In genomic region chr13:110330491-110331001, GRCh38 we compare ENCODE assay signal across 13 cellular contexts. TPM values are rescaled to one million over a fixed set of nuclear protein-coding genes. Genes with fewer than 3 reads are reported as not detected.
A peak's percentile ranks its signal among the peaks of the same experiment; 100 is the strongest.
DNase-seq lines count a peak whose midpoint lies in the region; ATAC-seq, FAIRE-seq and TF ChIP-seq lines count a peak whose summit lies in the region.
"Had no signal": no experiment of that assay in that cellular context is flagged by ENCODE, and none has a peak within 500 bp of the region (broad histone marks: within the 10 kb centered on the region; RNA-seq: fewer than 3 reads in every experiment).

No MANE protein-coding gene starts in this region.

- H3K36me3 ChIP-seq in astrocyte (ENCODE audit: insufficient read depth, low read length) (peaks cover 19% of the 10 kb centered on the region), kidney epithelial cell (ENCODE audit: control insufficient read depth, insufficient read depth, low read length) (no peaks in the 10 kb centered on the region), sigmoid colon (no peaks in the 10 kb centered on the region)

- H3K27ac ChIP-seq in astrocyte (ENCODE audit: low read depth, low read length) (peak overlapping the region; percentile 92), sigmoid colon (peak overlapping the region; percentile 88 to 100 (median 94)), RWPE1 (no peak overlapping the region)

- intact Hi-C loops in sigmoid colon (cut with DNase I) = no loop called here

- peak; percentile 20 for FAIRE-seq in astrocyte (lab: Jason Lieb, UNC)

- H3K4me1 ChIP-seq in astrocyte (ENCODE audit: insufficient read depth, low read length) (peaks cover 96% of the 10 kb centered on the region), sigmoid colon (peaks cover 0 to 99% (median 96%) of the 10 kb centered on the region in 4 donors)

- H3K4me3 Mint-ChIP-seq in astrocyte (ENCODE audit: unreplicated experiment) = peak overlapping the region; percentile 48
- H3K4me3 Mint-ChIP-seq: CD4-positive, alpha-beta memory T cell; stimulated activated naive B cell treated with anti-CD40 and anti-IgM and Interleukin-4, amounts not matched to agents 10 μg/mL and 1 μg/mL and 100 μg/mL, for 72 hours had no signal

- peak overlapping the region; percentile 24 for H3K4me3 ChIP-seq in astrocyte (ENCODE audit: insufficient read depth, low read depth, low read length)
- peak overlapping the region; percentile 13 for H3K4me3 ChIP-seq in kidney epithelial cell (ENCODE audit: low read depth, low read length)
- peak overlapping the region in 3 of 4 donors; percentile 19 to 22 (median 20) for H3K4me3 ChIP-seq in sigmoid colon

- no peaks in the 10 kb centered on the region for H3K27me3 ChIP-seq in astrocyte (ENCODE audit: insufficient read depth, low read length)
- no peaks in the 10 kb centered on the region for H3K27me3 ChIP-seq in kidney epithelial cell (ENCODE audit: control insufficient read depth, insufficient read depth, low read length)
- H3K27me3 ChIP-seq in sigmoid colon = no peaks in the 10 kb centered on the region

- H3K27me3 Mint-ChIP-seq in astrocyte (ENCODE audit: low read depth, unreplicated experiment) = no peaks in the 10 kb centered on the region

- no peak overlapping the region for H2AFZ ChIP-seq in astrocyte (ENCODE audit: low read depth, low read length)

- POLR2A ChIA-PET in RWPE1 (lab: Yijun Ruan, JAX; ENCODE audit: low non-redundant PET) = no interaction called here

- peaks cover 45% of the 10 kb centered on the region for H3K36me3 Mint-ChIP-seq in astrocyte (ENCODE audit: low read depth, unreplicated experiment)
- peaks cover 0 to 7% of the 10 kb centered on the region in 2 donors for H3K36me3 Mint-ChIP-seq in activated naive CD4-positive, alpha-beta T cell treated with anti-CD3 and anti-CD28 coated beads, Interleukin-2, amount 50 U/mL, for 72 hours

- ATAC-seq in activated naive CD4-positive, alpha-beta T cell treated with anti-CD3 and anti-CD28 coated beads, Interleukin-2, amount 50 U/mL, for 72 hours = no peak
- ATAC-seq: stimulated activated naive B cell treated with anti-CD40 and anti-IgM and Interleukin-4, amounts not matched to agents 10 μg/mL and 1 μg/mL and 100 μg/mL, for 72 hours had no signal

- H4K20me1 ChIP-seq in astrocyte (ENCODE audit: insufficient read depth, low read length) = no peaks in the 10 kb centered on the region

- peak overlapping the region; percentile 76 for H3K27ac Mint-ChIP-seq in astrocyte (ENCODE audit: unreplicated experiment)
- no peak overlapping the region for H3K27ac Mint-ChIP-seq in activated naive CD4-positive, alpha-beta T cell treated with anti-CD3 and anti-CD28 coated beads, Interleukin-2, amount 50 U/mL, for 72 hours
- H3K27ac Mint-ChIP-seq: CD4-positive, alpha-beta memory T cell; stimulated activated naive B cell treated with anti-CD40 and anti-IgM and Interleukin-4, amounts not matched to agents 10 μg/mL and 1 μg/mL and 100 μg/mL, for 72 hours had no signal

- no peak for TF ChIP-seq POLR2A in sigmoid colon (IDR thresholded peaks at IDR 0.05)

- peak; percentile 84 for DNase-seq in EL
- peak; percentile 81 for DNase-seq in astrocyte (ENCODE audit: low read depth)
- DNase-seq in kidney epithelial cell (ENCODE audit: low read depth) = no peak
- DNase-seq in sigmoid colon = peak; percentile 66
- no peak for DNase-seq in activated naive CD4-positive, alpha-beta T cell treated with anti-CD3 and anti-CD28 coated beads, Interleukin-2, amount 50 U/mL, for 72 hours (ENCODE audit: low spot score in 2 of 2)
- DNase-seq in GM20000 (ENCODE audit: low spot score) = no peak
- no peak for DNase-seq in GM19238 (ENCODE audit: insufficient read length, low spot score)
- no peak for DNase-seq in RWPE1 (ENCODE audit: low spot score)
- DNase-seq: activated naive CD4-positive, alpha-beta T cell treated with Interleukin-2 at 50 U/mL for 16 hours; CD4-positive, alpha-beta memory T cell; RPMI8226; stimulated activated CD4-positive, alpha-beta T cell treated with anti-CD3 and anti-CD28 coated beads, Interleukin-12 subunit alpha, Interleukin-12 subunit beta, amount 100 ng/mL, for 4 hours; stimulated activated naive B cell treated with anti-CD40 and anti-IgM and Interleukin-4, amounts not matched to agents 10 μg/mL and 1 μg/mL and 100 μg/mL, for 72 hours had no signal

- H3K4me1 Mint-ChIP-seq in astrocyte (ENCODE audit: low read depth, unreplicated experiment) = peaks cover 89% of the 10 kb centered on the region
- H3K4me1 Mint-ChIP-seq: CD4-positive, alpha-beta memory T cell; stimulated activated naive B cell treated with anti-CD40 and anti-IgM and Interleukin-4, amounts not matched to agents 10 μg/mL and 1 μg/mL and 100 μg/mL, for 72 hours had no signal

- no peak for TF ChIP-seq EP300 in sigmoid colon (IDR thresholded peaks at IDR 0.05)

- H3K9me3 ChIP-seq in astrocyte (ENCODE audit: insufficient read depth, low read depth, low read length) (no peaks in the 10 kb centered on the region), sigmoid colon (no peaks in the 10 kb centered on the region)

- peak overlapping the region; percentile 84 for H3K9ac ChIP-seq in astrocyte (ENCODE audit: low read length)

- TF ChIP-seq CTCF in astrocyte (IDR thresholded peaks at IDR 0.05; ENCODE audit: insufficient read depth, low read depth, low read length) (no peak), kidney epithelial cell (IDR thresholded peaks at IDR 0.05; ENCODE audit: insufficient read depth, low read length, poor library complexity, severe bottlenecking) (no peak), sigmoid colon (IDR thresholded peaks at IDR 0.05) (no peak), GM20000 (IDR thresholded peaks at IDR 0.05; ENCODE audit: extremely low read depth, missing control alignments) (no peak), RWPE1 (conservative IDR thresholded peaks at IDR 0.05; ENCODE audit: low read depth) (no peak)

- peaks cover 82% of the 10 kb centered on the region for H3K79me2 ChIP-seq in astrocyte (ENCODE audit: insufficient read depth, low read length)

- CTCF ChIA-PET in RWPE1 (lab: Yijun Ruan, JAX) = interaction anchor here (0.6 to 0.7 kb wide), 2 partner anchors 13 to 81 kb away, joined by 3 read pairs; no protein-coding TSS in a partner anchor

- no peaks in the 10 kb centered on the region for H3K9me3 Mint-ChIP-seq in astrocyte (ENCODE audit: unreplicated experiment)
- H3K9me3 Mint-ChIP-seq in activated naive CD4-positive, alpha-beta T cell treated with anti-CD3 and anti-CD28 coated beads, Interleukin-2, amount 50 U/mL, for 72 hours = peaks cover 0 to 7% of the 10 kb centered on the region in 2 donors

- peak overlapping the region; percentile 77 for H3K4me2 ChIP-seq in astrocyte (ENCODE audit: low read length)

- WGBS in sigmoid colon, 2 donors = 85 to 86% methylated on average over 11 of the region's 11 CpGs

RNA-seq across cellular contexts. Expression of gene COL4A2, which starts 23.5 kb away (rescaled TPM):
- total RNA-seq in astrocyte (1,414 and 1,647 TPM in 2 replicates), kidney epithelial cell (1,736 and 1,860 TPM in 2 replicates), sigmoid colon (1,000 to 10,000 TPM in 1 of 4 donors, 100 to 1,000 TPM in 3; 306 to 1,039 (median 489) TPM)
- 10 to 100 TPM; 24.0 to 83.5 (median 25.2) TPM for polyA plus RNA-seq in sigmoid colon
- under 1 TPM in 1 of 2 donors, not detected in 1; 0.84 TPM for total RNA-seq in activated naive CD4-positive, alpha-beta T cell treated with anti-CD3 and anti-CD28 coated beads, Interleukin-2, amount 50 U/mL, for 72 hours
- total RNA-seq: CD4-positive, alpha-beta memory T cell had no signal
- polyA plus RNA-seq: CD4-positive, alpha-beta memory T cell had no signal

RNA-seq across cellular contexts. Expression of gene COL4A1, which starts 23.6 kb away (rescaled TPM):
- 2,489 and 3,103 TPM in 2 replicates for total RNA-seq in astrocyte
- total RNA-seq in kidney epithelial cell = 1,018 and 1,045 TPM in 2 replicates
- total RNA-seq in sigmoid colon = 100 to 1,000 TPM; 235 to 598 (median 350) TPM
- polyA plus RNA-seq in sigmoid colon = 10 to 100 TPM in 2 of 3 donors, 1 to 10 TPM in 1; 9.2 to 60.5 (median 10.8) TPM
- under 1 TPM in 1 of 2 donors, not detected in 1; 0.14 TPM for total RNA-seq in activated naive CD4-positive, alpha-beta T cell treated with anti-CD3 and anti-CD28 coated beads, Interleukin-2, amount 50 U/mL, for 72 hours
- total RNA-seq: CD4-positive, alpha-beta memory T cell had no signal
- polyA plus RNA-seq: CD4-positive, alpha-beta memory T cell had no signal

Comparison
In these comparisons a context has a peak if more than half of its experiments do, and no peak if none do; other contexts are left out.
1. DNase-seq: peak in EL (single experiment), astrocyte (single experiment) and sigmoid colon (single experiment); none in kidney epithelial cell (single experiment), activated naive CD4-positive, alpha-beta T cell treated with anti-CD3 and anti-CD28 coated beads, Interleukin-2, amount 50 U/mL, for 72 hours (0 of 2), GM20000 (single experiment), GM19238 (single experiment) and RWPE1 (single experiment).
2. RNA of gene COL4A2, which starts 23.5 kb away (total RNA-seq): 1,736 to 1,860 TPM in kidney epithelial cell, 1,414 to 1,647 TPM in astrocyte and 306 to 1,039 TPM in sigmoid colon; 0.84 TPM in activated naive CD4-positive, alpha-beta T cell treated with anti-CD3 and anti-CD28 coated beads, Interleukin-2, amount 50 U/mL, for 72 hours; every median in the first group is over 100 times any median in the second.
3. RNA of gene COL4A1, which starts 23.6 kb away (total RNA-seq): 2,489 to 3,103 TPM in astrocyte, 1,018 to 1,045 TPM in kidney epithelial cell and 235 to 598 TPM in sigmoid colon; 0.14 TPM in activated naive CD4-positive, alpha-beta T cell treated with anti-CD3 and anti-CD28 coated beads, Interleukin-2, amount 50 U/mL, for 72 hours; every median in the first group is over 100 times any median in the second.
4. Peak in every context shown above with its lines, with median percentiles within 50 percentile points of each other: H3K4me3 ChIP-seq.